In the genomic region with DNA sequence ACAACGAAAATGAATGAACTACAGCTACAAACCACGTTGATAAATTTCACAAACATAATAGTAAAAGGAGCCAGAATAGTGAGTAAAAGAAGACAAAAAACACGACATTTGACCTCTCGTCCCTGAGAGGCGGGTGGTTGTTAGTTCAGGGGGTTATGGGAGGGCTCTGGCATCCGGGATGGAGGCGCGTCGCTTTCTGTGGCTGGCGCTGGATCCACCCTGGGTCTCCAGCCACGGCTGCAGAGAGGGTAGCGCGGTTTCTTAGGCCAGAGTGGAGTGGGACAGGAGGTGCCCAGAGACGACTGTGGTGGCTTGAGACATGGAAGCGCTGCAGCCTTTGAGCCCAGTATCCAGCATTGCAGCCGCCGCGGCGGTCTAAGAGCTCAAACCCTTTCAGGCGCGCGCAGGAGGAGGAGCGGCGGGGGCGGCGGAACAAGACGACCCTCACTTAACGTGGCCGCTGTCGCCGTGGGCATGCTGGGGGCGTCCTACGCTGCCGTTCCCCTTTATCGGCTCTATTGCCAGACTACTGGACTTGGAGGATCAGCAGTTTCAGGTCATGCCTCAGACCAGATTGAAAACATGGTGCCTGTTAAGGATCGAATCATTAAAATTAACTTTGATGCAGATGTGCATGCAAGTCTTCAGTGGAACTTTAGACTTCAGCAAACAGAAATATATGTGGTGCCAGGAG, we compare ENCODE assay signal across 9 cellular contexts. TPM values are rescaled to one million over a fixed set of nuclear protein-coding genes. Genes with fewer than 3 reads are reported as not detected.
DNase-seq lines count a peak whose midpoint lies in the region; ATAC-seq, FAIRE-seq and TF ChIP-seq lines count a peak whose summit lies in the region.
"Had no signal": no experiment of that assay in that cellular context is flagged by ENCODE, and none has a peak within 500 bp of the region (broad histone marks: within the 10 kb centered on the region; RNA-seq: fewer than 3 reads in every experiment).

No MANE protein-coding gene starts in this region.

- DNase-seq in A549 (ENCODE audit: low read depth in 1 of 2, low spot score in 1 of 2) (no peak), astrocyte of the spinal cord (ENCODE audit: low read depth, low spot score) (peak; percentile 13), mesenchymal stem cell (peak; percentile 10), LoVo (ENCODE audit: low spot score) (no peak), small intestine (no peak), NOMO-1 treated with dmso at 0.1 percent for 144 hours (lab: John Stamatoyannopoulos, UW; ENCODE audit: unreplicated experiment) (no peak)
- DNase-seq: body of pancreas had no signal

- H3K27me3 ChIP-seq in mesenchymal stem cell (ENCODE audit: control insufficient read depth in 1 of 2, insufficient read depth in 1 of 2, low read length in 2 of 2) (no peaks in the 10 kb centered on the region), small intestine (ENCODE audit: control insufficient read depth in 2 of 2, insufficient read depth in 2 of 2, low read length in 2 of 2) (peaks cover 0 to 15% of the 10 kb centered on the region in 2 donors)

- CTCF ChIA-PET in A549 (lab: Yijun Ruan, JAX), result no interaction called here
- CTCF ChIA-PET in HEK293 (lab: Yijun Ruan, JAX), result interaction anchor here (0.6 to 1.9 kb wide), 5 partner anchors 91 to 227 kb away, joined by 3 to 5 read pairs (median 4); no protein-coding TSS in a partner anchor

- FAIRE-seq in A549 (lab: Jason Lieb, UNC) (no peak), small intestine (lab: Jason Lieb, UNC) (no peak)

- no peak overlapping the region for H2BK12ac ChIP-seq in mesenchymal stem cell (ENCODE audit: low read length in 2 of 2)

- peak overlapping the region; percentile 10 for H2AFZ ChIP-seq in mesenchymal stem cell (ENCODE audit: low read depth, low read length)

- H3K4me1 ChIP-seq in A549 (no peaks in the 10 kb centered on the region), HEK293 (ENCODE audit: control insufficient read depth, insufficient read depth, low read length) (peaks cover 2% of the 10 kb centered on the region; the same call in 1 of the 2 replicates), mesenchymal stem cell (ENCODE audit: control insufficient read depth, insufficient read depth, low read depth, low read length) (peaks cover 2% of the 10 kb centered on the region), small intestine (ENCODE audit: control insufficient read depth in 2 of 2, insufficient read depth in 1 of 2, low read depth in 1 of 2, low read length in 1 of 2) (no peaks in the 10 kb centered on the region)

- H2BK15ac ChIP-seq in mesenchymal stem cell (ENCODE audit: low read depth, poor library complexity, severe bottlenecking), result no peak overlapping the region

- peak overlapping the region in 1 of 2 experiments; percentile 31 for H3K14ac ChIP-seq in mesenchymal stem cell (ENCODE audit: low read length in 2 of 2)

- H4K91ac ChIP-seq in mesenchymal stem cell (ENCODE audit: low read length), result no peak overlapping the region

- H3K9me3 ChIP-seq in A549 (no peaks in the 10 kb centered on the region), HEK293 (ENCODE audit: control insufficient read depth, insufficient read depth, low read depth, low read length) (no peaks in the 10 kb centered on the region), mesenchymal stem cell (ENCODE audit: control insufficient read depth, low read length) (no peaks in the 10 kb centered on the region), small intestine (ENCODE audit: control insufficient read depth, low read depth) (no peaks in the 10 kb centered on the region)
- H3K9me3 ChIP-seq: body of pancreas had no signal

- H3K4me3 ChIP-seq in A549 (peak overlapping the region; percentile 30; the same call in 1 of the 3 replicates), HEK293 (ENCODE audit: low read depth, low read length) (peak overlapping the region; percentile 71), astrocyte of the spinal cord (ENCODE audit: low read depth, low read length) (peak overlapping the region; percentile 55), mesenchymal stem cell (ENCODE audit: insufficient read depth in 1 of 2, low read depth in 1 of 2, low read length in 2 of 2) (peak overlapping the region; percentile 64 to 87), small intestine (ENCODE audit: low read depth in 1 of 2, low read length in 2 of 2) (no peak overlapping the region)
- H3K4me3 ChIP-seq: body of pancreas had no signal

- no peak for TF ChIP-seq RAD21 in A549 (conservative IDR thresholded peaks at IDR 0.05 in 1 of 2, IDR thresholded peaks at IDR 0.05 in 1 of 2)

- peak overlapping the region in 1 of 2 experiments; percentile 3 for H3K4ac ChIP-seq in mesenchymal stem cell (ENCODE audit: low read depth in 1 of 2, low read length in 2 of 2)

- peak overlapping the region; percentile 9 for H2BK120ac ChIP-seq in mesenchymal stem cell (ENCODE audit: low read depth, low read length)

- H3K27ac ChIP-seq in A549, result no peak overlapping the region
- H3K27ac ChIP-seq in HEK293 (ENCODE audit: extremely low read depth, low read depth, low read length), result peak overlapping the region; percentile 32; the same call in 1 of the 2 replicates
- no peak overlapping the region for H3K27ac ChIP-seq in mesenchymal stem cell (ENCODE audit: low read length, poor library complexity, severe bottlenecking)
- H3K27ac ChIP-seq in small intestine (ENCODE audit: low read depth in 1 of 2, low read length in 1 of 2), result no peak overlapping the region
- H3K27ac ChIP-seq: body of pancreas had no signal

- POLR2A ChIA-PET in A549 (lab: Yijun Ruan, JAX) (no interaction called here), HEK293 (lab: Yijun Ruan, JAX) (interaction anchor here (0.6 to 1.4 kb wide), 3 partner anchors 28 to 114 kb away, joined by 3 to 8 read pairs (median 3); no protein-coding TSS in a partner anchor)

- H3K4me2 ChIP-seq in A549, result peak overlapping the region; percentile 32; the same call in 1 of the 3 replicates
- peak overlapping the region; percentile 68 for H3K4me2 ChIP-seq in mesenchymal stem cell (ENCODE audit: low read length, poor library complexity, severe bottlenecking)

- peak overlapping the region; percentile 78 for H3K9ac ChIP-seq in mesenchymal stem cell (ENCODE audit: low read length)

- peak overlapping the region in 1 of 2 experiments; percentile 54 for H3K18ac ChIP-seq in mesenchymal stem cell (ENCODE audit: low read depth in 1 of 2, low read length in 2 of 2)

- no peak for ATAC-seq in A549
- no peak for ATAC-seq in HG02610 (IDR thresholded peaks at IDR 0.05; ENCODE audit: unreplicated experiment)
- ATAC-seq: body of pancreas had no signal

- no peak overlapping the region for H3K23ac ChIP-seq in mesenchymal stem cell (ENCODE audit: low read length in 2 of 2)

- no peak overlapping the region for H2BK5ac ChIP-seq in mesenchymal stem cell (ENCODE audit: low read depth, low read length, poor library complexity, severe bottlenecking)

- H4K8ac ChIP-seq in mesenchymal stem cell (ENCODE audit: low read length), result peak overlapping the region; percentile 52

- H3K36me3 ChIP-seq in HEK293 (ENCODE audit: control insufficient read depth in 2 of 2, insufficient read depth in 1 of 2, low read length in 2 of 2), result no peaks in the 10 kb centered on the region
- H3K36me3 ChIP-seq in mesenchymal stem cell (ENCODE audit: control insufficient read depth in 1 of 2, insufficient read depth in 2 of 2, low read depth in 1 of 2, low read length in 2 of 2), result no peaks in the 10 kb centered on the region
- no peaks in the 10 kb centered on the region for H3K36me3 ChIP-seq in small intestine (ENCODE audit: control insufficient read depth in 2 of 2, insufficient read depth in 2 of 2, low read length in 2 of 2)

- in situ Hi-C loops in astrocyte of the spinal cord (cut with HindIII; ENCODE audit: low sequenced_read_pairs), result no loop called here

- WGBS in A549 (ENCODE audit: missing lambda C conversion rate), result 57% methylated on average over 16 of the region's 36 CpGs
- WGBS in mesenchymal stem cell, result 5% methylated on average over 34 of the region's 36 CpGs
- WGBS in small intestine, 3 donors, result 3 to 16% (median 11%) methylated on average over 36 of the region's 36 CpGs

- TF ChIP-seq EP300 in A549 (IDR thresholded peaks at IDR 0.05), result no peak

- no peak for TF ChIP-seq CTCF in A549 (IDR thresholded peaks at IDR 0.05)
- no peak for TF ChIP-seq CTCF in HEK293 (tag by site-specific recombination; IDR thresholded peaks at IDR 0.05)
- TF ChIP-seq CTCF in astrocyte of the spinal cord (IDR thresholded peaks at IDR 0.05; ENCODE audit: low read depth, low read length), result no peak

- no peak for TF ChIP-seq POLR2A in A549 (IDR thresholded peaks at IDR 0.05; ENCODE audit: low read length)

- H2AK5ac ChIP-seq in mesenchymal stem cell (ENCODE audit: low read length, severe bottlenecking), result no peak overlapping the region

- H3K79me1 ChIP-seq in mesenchymal stem cell (replicated peaks; ENCODE audit: low read length, poor library complexity, severe bottlenecking), result peaks cover 7% of the 10 kb centered on the region

TF ChIP-seq in A549, 52 proteins besides CTCF, POLR2A, EP300 and RAD21 (continues in another document):
- TF ChIP-seq PHF8 (IDR thresholded peaks at IDR 0.05; ENCODE audit: borderline replicate concordance, low read depth) (no peak), NPAS2 (CRISPR knock-in tag; IDR thresholded peaks at IDR 0.05; ENCODE audit: borderline replicate concordance) (no peak), CBX8 (IDR thresholded peaks at IDR 0.05) (no peak)

TF ChIP-seq in HEK293, 187 proteins besides CTCF, POLR2A, EP300 and RAD21 (continues in another document):
- TF ChIP-seq ZNF514 (tag by site-specific recombination; IDR thresholded peaks at IDR 0.05) (no peak), ZXDB (tag by site-specific recombination; IDR thresholded peaks at IDR 0.05) (0 out of 2 replicates have a peak, but pooled peaks have one; percentile 13), ZBTB48 (tag by site-specific recombination; IDR thresholded peaks at IDR 0.05) (no peak), ZNF266 (tag by site-specific recombination; IDR thresholded peaks at IDR 0.05; ENCODE audit: low read depth) (no peak), ZNF10 (tag by site-specific recombination; IDR thresholded peaks at IDR 0.05) (no peak)

RNA-seq across cellular contexts. Expression of gene ZSCAN23, which starts 3.7 kb away (rescaled TPM):
- not detected in 2 replicates for polyA plus RNA-seq in A549 (2011; rRNA removed)
- not detected in 2 replicates for polyA plus RNA-seq in A549 (2012; cell fraction: cytosol; rRNA removed)
- not detected in 2 replicates for polyA plus RNA-seq in A549 (2012; cell fraction: nucleus; rRNA removed)
- polyA plus RNA-seq in A549 (2017; fragmentation: RNase III; extraction: RNeasy Plus Mini Kit Qiagen cat#74134 plus additional on column Dnase treatment), result not detected in 3 replicates
- not detected in 2 replicates for polyA minus RNA-seq in A549 (2011; rRNA and poly(A)+ RNA removed)
- polyA plus RNA-seq in mesenchymal stem cell (2013, experiment 1 of 2), result 0.64 TPM
- 1.0 TPM for polyA plus RNA-seq in mesenchymal stem cell (2013, experiment 2 of 2)
- polyA plus RNA-seq in small intestine, result under 1 TPM in 1 of 3 donors, not detected in 2; 0.91 TPM

RNA-seq across cellular contexts. Expression of gene ZSCAN12, which starts 47.4 kb away (rescaled TPM):
- polyA plus RNA-seq in A549 (2011; rRNA removed) (2.9 and 3.3 TPM in 2 replicates), A549 (2017; fragmentation: RNase III; extraction: RNeasy Plus Mini Kit Qiagen cat#74134 plus additional on column Dnase treatment) (1.8 to 1.9 TPM (median 1.9 TPM) in 3 replicates), small intestine (1 to 10 TPM; 1.6 to 2.0 (median 2.0) TPM)
- polyA plus RNA-seq in A549 (2012; cell fraction: cytosol; rRNA removed), result 0.53 and 0.62 TPM in 2 replicates
- 0.28 and 0.67 TPM in 2 replicates for polyA plus RNA-seq in A549 (2012; cell fraction: nucleus; rRNA removed)
- polyA minus RNA-seq in A549 (2011; rRNA and poly(A)+ RNA removed), result 2.6 and 2.8 TPM in 2 replicates
- 2.5 TPM for polyA plus RNA-seq in mesenchymal stem cell (2013, experiment 1 of 2)
- 2.4 TPM for polyA plus RNA-seq in mesenchymal stem cell (2013, experiment 2 of 2)

Comparison
In these comparisons a context has a peak if more than half of its experiments do, and no peak if none do; other contexts are left out.
1. DNase-seq: peak in astrocyte of the spinal cord (single experiment) and mesenchymal stem cell (single experiment); none in A549 (0 of 2), LoVo (single experiment), small intestine (single experiment) and NOMO-1 treated with dmso at 0.1 percent for 144 hours (single experiment).
2. H3K4me3 ChIP-seq: peak in A549 (single experiment), HEK293 (single experiment), astrocyte of the spinal cord (single experiment) and mesenchymal stem cell (2 of 2); none in small intestine (0 of 2).